In the genomic region with DNA sequence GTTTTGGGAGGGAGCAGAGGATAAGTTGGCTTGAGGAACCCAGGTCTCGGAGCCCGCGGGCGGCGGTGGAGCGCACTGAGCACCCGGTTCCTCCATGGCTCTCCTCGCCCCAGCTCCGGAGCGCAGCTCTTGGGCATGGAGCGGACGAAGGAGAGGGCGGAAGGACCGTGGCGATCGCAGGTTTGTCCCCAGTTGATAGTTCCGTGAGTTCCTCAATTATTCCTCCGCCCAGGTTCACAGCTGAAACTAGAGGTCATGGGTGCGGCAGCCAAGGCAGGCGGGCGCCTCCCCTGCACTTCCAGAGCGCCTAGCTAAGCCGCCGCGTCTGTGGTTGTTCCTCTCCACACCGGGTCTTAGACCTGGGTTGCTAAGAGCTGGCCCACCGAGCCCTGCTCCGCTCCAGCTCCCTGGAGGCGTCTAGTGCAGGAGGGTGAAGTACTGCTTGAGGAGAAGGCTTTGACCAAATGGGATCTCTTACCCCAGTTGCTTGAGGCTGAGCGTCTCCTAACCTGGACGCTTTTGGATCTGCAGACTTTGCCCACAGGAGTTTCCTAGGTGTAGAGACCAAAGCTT, we compare ENCODE assay signal across 11 cellular contexts. TPM values are rescaled to one million over a fixed set of nuclear protein-coding genes. Genes with fewer than 3 reads are reported as not detected.
DNase-seq lines count a peak whose midpoint lies in the region; ATAC-seq and TF ChIP-seq lines count a peak whose summit lies in the region.
"Had no signal": no experiment of that assay in that cellular context is flagged by ENCODE, and none has a peak within 500 bp of the region (broad histone marks: within the 10 kb centered on the region; RNA-seq: fewer than 3 reads in every experiment).

A gene with protein sequence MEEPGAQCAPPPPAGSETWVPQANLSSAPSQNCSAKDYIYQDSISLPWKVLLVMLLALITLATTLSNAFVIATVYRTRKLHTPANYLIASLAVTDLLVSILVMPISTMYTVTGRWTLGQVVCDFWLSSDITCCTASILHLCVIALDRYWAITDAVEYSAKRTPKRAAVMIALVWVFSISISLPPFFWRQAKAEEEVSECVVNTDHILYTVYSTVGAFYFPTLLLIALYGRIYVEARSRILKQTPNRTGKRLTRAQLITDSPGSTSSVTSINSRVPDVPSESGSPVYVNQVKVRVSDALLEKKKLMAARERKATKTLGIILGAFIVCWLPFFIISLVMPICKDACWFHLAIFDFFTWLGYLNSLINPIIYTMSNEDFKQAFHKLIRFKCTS (minus strand): TSS at position 184 of the 573 bp plus-strand sequence. CDS start 88 bp downstream, at position 96.

- CTCF ChIA-PET in A673 (lab: Charles Lee): no interaction called here

- DNase-seq in A673 (ENCODE audit: low spot score): no peak
- peak; percentile 22 for DNase-seq in NCI-H146 treated with DMSO at 0.1 percent for 48 hours (lab: John Stamatoyannopoulos, UW; ENCODE audit: unreplicated experiment)
- DNase-seq in effector memory CD8-positive, alpha-beta T cell: no peak
- DNase-seq in NCI-H187 treated with DMSO at 0.1 percent for 48 hours (lab: John Stamatoyannopoulos, UW): no peak
- no peak for DNase-seq in inferior parietal cortex (ENCODE audit: extremely low spot score)
- no peak for DNase-seq in activated T-cell treated with anti-CD3 and anti-CD28 coated beads, Interleukin-2, amount 50 U/mL, for 24 hours

- H3K4me3 ChIP-seq in A673 (ENCODE audit: low read depth, low read length, poor library complexity, severe bottlenecking) (peak within 1 kb of the TSS; percentile 29), muscle layer of duodenum (ENCODE audit: low read depth in 1 of 2, low read length in 2 of 2) (peak within 1 kb of the TSS; percentile 47 to 63)

- peaks cover 11 to 15% of the 10 kb centered on the region in 2 donors for H3K4me1 Mint-ChIP-seq in effector memory CD8-positive, alpha-beta T cell (ENCODE audit: low read depth in 2 of 2)
- peaks cover 21% of the 10 kb centered on the region for H3K4me1 Mint-ChIP-seq in activated T-cell treated with anti-CD3 and anti-CD28 coated beads, Interleukin-2, amount 50 U/mL, for 24 hours (ENCODE audit: low read depth)

- peaks cover 35 to 55% of the 10 kb centered on the region in 2 donors for H3K27me3 Mint-ChIP-seq in effector memory CD8-positive, alpha-beta T cell
- peaks cover 73% of the 10 kb centered on the region for H3K27me3 Mint-ChIP-seq in activated T-cell treated with anti-CD3 and anti-CD28 coated beads, Interleukin-2, amount 50 U/mL, for 24 hours

- H3K9me3 Mint-ChIP-seq in effector memory CD8-positive, alpha-beta T cell: peaks cover 0 to 17% of the 10 kb centered on the region in 2 donors
- peaks cover 3% of the 10 kb centered on the region for H3K9me3 Mint-ChIP-seq in activated T-cell treated with anti-CD3 and anti-CD28 coated beads, Interleukin-2, amount 50 U/mL, for 24 hours

- no peaks in the 10 kb centered on the region for H3K36me3 Mint-ChIP-seq in effector memory CD8-positive, alpha-beta T cell (ENCODE audit: insufficient read depth)
- H3K36me3 Mint-ChIP-seq in activated T-cell treated with anti-CD3 and anti-CD28 coated beads, Interleukin-2, amount 50 U/mL, for 24 hours (ENCODE audit: low read depth): no peaks in the 10 kb centered on the region

- H3K4me3 Mint-ChIP-seq in effector memory CD8-positive, alpha-beta T cell: peak within 1 kb of the TSS; percentile 43 to 60
- no peak within 1 kb of the TSS for H3K4me3 Mint-ChIP-seq in activated T-cell treated with anti-CD3 and anti-CD28 coated beads, Interleukin-2, amount 50 U/mL, for 24 hours

- peaks cover 4% of the 10 kb centered on the region for H3K4me1 ChIP-seq in A673 (ENCODE audit: insufficient read depth, low read length, poor library complexity, severe bottlenecking)
- H3K4me1 ChIP-seq in muscle layer of duodenum (ENCODE audit: control insufficient read depth in 1 of 2, insufficient read depth in 2 of 2, low read length in 2 of 2): peaks cover 7 to 23% of the 10 kb centered on the region in 2 donors

- BruUV-seq in A673 (replicated peaks; lab: Mats Ljungman, UMichigan): no TSS peak

- no peaks in the 10 kb centered on the region for H3K36me3 ChIP-seq in A673 (ENCODE audit: insufficient read depth, low read length, poor library complexity, severe bottlenecking)
- H3K36me3 ChIP-seq in muscle layer of duodenum (ENCODE audit: control insufficient read depth in 1 of 2, insufficient read depth in 2 of 2, low read length in 2 of 2): no peaks in the 10 kb centered on the region

- H3K27ac Mint-ChIP-seq in effector memory CD8-positive, alpha-beta T cell: no peak within 1 kb of the TSS
- no peak within 1 kb of the TSS for H3K27ac Mint-ChIP-seq in activated T-cell treated with anti-CD3 and anti-CD28 coated beads, Interleukin-2, amount 50 U/mL, for 24 hours

- POLR2A ChIA-PET in A673 (lab: Charles Lee; ENCODE audit: low non-redundant PET): no interaction called here

- H3K27ac ChIP-seq in A673 (ENCODE audit: low read depth, low read length, poor library complexity, severe bottlenecking) (no peak within 1 kb of the TSS), muscle layer of duodenum (ENCODE audit: low read length) (no peak within 1 kb of the TSS)
- H3K27ac ChIP-seq: KMS-11 had no signal

- ATAC-seq in effector memory CD8-positive, alpha-beta T cell (replicated peaks): no peak
- no peak for ATAC-seq in HG02571 (IDR thresholded peaks at IDR 0.05; ENCODE audit: unreplicated experiment)

- intact Hi-C loops in A673 (cut with micrococcal nuclease; ENCODE audit: unreplicated experiment): no loop called here

- TF ChIP-seq CTCF in A673 (conservative IDR thresholded peaks at IDR 0.05; ENCODE audit: low read depth, low read length): no peak

- H3K9me3 ChIP-seq in A673 (ENCODE audit: low read depth, low read length, poor library complexity, severe bottlenecking) (no peaks in the 10 kb centered on the region), muscle layer of duodenum (ENCODE audit: control insufficient read depth in 1 of 2, low read length in 2 of 2) (no peaks in the 10 kb centered on the region)

- peaks cover 72% of the 10 kb centered on the region for H3K27me3 ChIP-seq in A673 (replicated peaks; ENCODE audit: insufficient read depth, low read depth, low read length, poor library complexity)
- peaks cover 48% of the 10 kb centered on the region for H3K27me3 ChIP-seq in muscle layer of duodenum (ENCODE audit: low read depth, low read length)

RNA-seq across cellular contexts. Expression of the gene that starts here (rescaled TPM):
- total RNA-seq in A673 (2021): not detected in 2 replicates
- total RNA-seq: Daoy, subcutaneous adipose tissue had no signal
